ENCODE assay signal across 8 cellular contexts in genomic region chr5:150523472-150524350, GRCh38. TPM values are rescaled to one million over a fixed set of nuclear protein-coding genes. Genes with fewer than 3 reads are reported as not detected.
DNase-seq lines count a peak whose midpoint lies in the region; ATAC-seq, FAIRE-seq and TF ChIP-seq lines count a peak whose summit lies in the region.

No MANE protein-coding gene starts in this region.

- DNase-seq in CMK (ENCODE audit: low read depth) = peak; percentile 34
- peak; percentile 82 for DNase-seq in GM20000 (ENCODE audit: low spot score)
- peak; percentile 44 for DNase-seq in RCC 7860 (ENCODE audit: low spot score)
- DNase-seq in coronary artery (ENCODE audit: low spot score) = no peak
- peak; percentile 63 for DNase-seq in left lobe of liver (ENCODE audit: low spot score)
- DNase-seq in tibial artery = peak in 1 of 2 donors; percentile 36

- H3K4me3 ChIP-seq in coronary artery (no peak overlapping the region), tibial artery (no peak overlapping the region)

- intact Hi-C loops in tibial artery (cut with DNase I; ENCODE audit: low total_unique reads) = loop anchor here (2.0 to 5.0 kb wide), 2 partner anchors 36 to 63 kb away; no protein-coding TSS in a partner anchor

- no peak for FAIRE-seq in RCC 7860 (lab: Jason Lieb, UNC)

- H3K36me3 ChIP-seq in tibial artery = peaks cover 16 to 36% (median 18%) of the 10 kb centered on the region in 3 donors

- ATAC-seq in left lobe of liver (peak; percentile 41), GM18519 (IDR thresholded peaks at IDR 0.05; ENCODE audit: low FRiP score, unreplicated experiment) (no peak), GM21576 (IDR thresholded peaks at IDR 0.05; ENCODE audit: unreplicated experiment) (no peak)

- no peaks in the 10 kb centered on the region for H3K9me3 ChIP-seq in tibial artery

- TF ChIP-seq CTCF in GM20000 (IDR thresholded peaks at IDR 0.05; ENCODE audit: extremely low read depth, missing control alignments) = peak; percentile 28
- peak; percentile 40 for TF ChIP-seq CTCF in coronary artery (IDR thresholded peaks at IDR 0.05)
- peak; percentile 57 to 68 for TF ChIP-seq CTCF in tibial artery (IDR thresholded peaks at IDR 0.05)

- peaks cover 0 to 81% (median 58%) of the 10 kb centered on the region in 4 donors for H3K4me1 ChIP-seq in tibial artery

- H3K27me3 ChIP-seq in tibial artery = no peaks in the 10 kb centered on the region

- H3K27ac ChIP-seq in coronary artery (peak overlapping the region in 1 of 2 donors; percentile 33), tibial artery (peak overlapping the region in 1 of 2 donors; percentile 11)

RNA-seq across cellular contexts. Expression of gene NDST1, which starts 15.8 kb away (rescaled TPM):
- total RNA-seq in left lobe of liver = 63.7 TPM
